Comparison of ENCODE assay signal across 20 cellular contexts in genomic region chr17:74133726-74134125, GRCh38.
A peak's percentile ranks its signal among the peaks of the same experiment; 100 is the strongest.
DNase-seq lines count a peak whose midpoint lies in the region; ATAC-seq and TF ChIP-seq lines count a peak whose summit lies in the region.
"Had no signal": no experiment of that assay in that cellular context is flagged by ENCODE, and none has a peak within 500 bp of the region (broad histone marks: within the 10 kb centered on the region; RNA-seq: fewer than 3 reads in every experiment).

No MANE protein-coding gene starts in this region.

- no peaks in the 10 kb centered on the region for H3K9me3 Mint-ChIP-seq in natural killer cell treated with Interleukin-12 subunit alpha and Interleukin-12 subunit beta and Interleukin-15 and Interleukin-18, amount 100 ng/mL, for 72 hours
- H3K9me3 Mint-ChIP-seq in natural killer cell (no peaks in the 10 kb centered on the region), neural crest cell (peaks cover 3% of the 10 kb centered on the region)

- H3K27me3 ChIP-seq in upper lobe of right lung, result peaks cover 16% of the 10 kb centered on the region

- H3K36me3 Mint-ChIP-seq in natural killer cell treated with Interleukin-12 subunit alpha and Interleukin-12 subunit beta and Interleukin-15 and Interleukin-18, amount 100 ng/mL, for 72 hours, result no peaks in the 10 kb centered on the region
- no peaks in the 10 kb centered on the region for H3K36me3 Mint-ChIP-seq in natural killer cell
- peaks cover 7% of the 10 kb centered on the region for H3K36me3 Mint-ChIP-seq in neural crest cell (ENCODE audit: low read depth)

- DNase-seq in natural killer cell treated with Interleukin-12 subunit alpha and Interleukin-12 subunit beta and Interleukin-15 and Interleukin-18, amount 100 ng/mL, for 72 hours (ENCODE audit: low spot score), result peak; percentile 32
- DNase-seq in natural killer cell (no peak), iPS-NIHi11 (ENCODE audit: low spot score) (peak; percentile 7), neural crest cell (ENCODE audit: low read depth, low spot score) (no peak), upper lobe of right lung (peak; percentile 29)
- no peak for DNase-seq in activated naive CD4-positive, alpha-beta T cell (lab: John Stamatoyannopoulos, UW)
- DNase-seq: 8988T, Calu3, DMS79 treated with DMSO at 0.1 percent for 48 hours, KG1, MG63, NCI-H1105 treated with DMSO at 0.1 percent for 48 hours, NCI-H2029, NCI-H446, NCI-H524 treated with DMSO at 0.1 percent for 48 hours, NCI-H774, Right ventricle myocardium superior had no signal

- H3K36me3 ChIP-seq in upper lobe of right lung, result no peaks in the 10 kb centered on the region
- H3K36me3 ChIP-seq: MG63, SJSA1 had no signal

- H3K4me3 ChIP-seq in upper lobe of right lung, result no peak overlapping the region
- H3K4me3 ChIP-seq: MG63, SJSA1 had no signal

- no peaks in the 10 kb centered on the region for H3K4me1 ChIP-seq in upper lobe of right lung
- H3K4me1 ChIP-seq: SJSA1 had no signal

- H3K27ac ChIP-seq in upper lobe of right lung, result no peak overlapping the region
- H3K27ac ChIP-seq: SJSA1 had no signal

- no peak overlapping the region for H3K27ac Mint-ChIP-seq in natural killer cell treated with Interleukin-12 subunit alpha and Interleukin-12 subunit beta and Interleukin-15 and Interleukin-18, amount 100 ng/mL, for 72 hours
- no peak overlapping the region for H3K27ac Mint-ChIP-seq in natural killer cell
- peak overlapping the region; percentile 93 for H3K27ac Mint-ChIP-seq in neural crest cell (ENCODE audit: unreplicated experiment)

- peaks cover 29 to 43% of the 10 kb centered on the region in 2 donors for H3K27me3 Mint-ChIP-seq in natural killer cell treated with Interleukin-12 subunit alpha and Interleukin-12 subunit beta and Interleukin-15 and Interleukin-18, amount 100 ng/mL, for 72 hours
- H3K27me3 Mint-ChIP-seq in natural killer cell (ENCODE audit: low read depth in 2 of 2), result peaks cover 24 to 30% of the 10 kb centered on the region in 2 donors
- peaks cover 17% of the 10 kb centered on the region for H3K27me3 Mint-ChIP-seq in neural crest cell (ENCODE audit: low read depth)

- no peaks in the 10 kb centered on the region for H3K9me3 ChIP-seq in upper lobe of right lung
- H3K9me3 ChIP-seq: MG63 had no signal

- no peak for TF ChIP-seq CTCF in natural killer cell (IDR thresholded peaks at IDR 0.05)
- no peak for TF ChIP-seq CTCF in neural crest cell (conservative IDR thresholded peaks at IDR 0.05)
- no peak for TF ChIP-seq CTCF in upper lobe of right lung (IDR thresholded peaks at IDR 0.05)

- H3K4me3 Mint-ChIP-seq in natural killer cell treated with Interleukin-12 subunit alpha and Interleukin-12 subunit beta and Interleukin-15 and Interleukin-18, amount 100 ng/mL, for 72 hours, result no peak overlapping the region
- H3K4me3 Mint-ChIP-seq in natural killer cell (no peak overlapping the region), neural crest cell (no peak overlapping the region)

- intact Hi-C loops in natural killer cell (cut with micrococcal nuclease), result no loop called here
- intact Hi-C loops in upper lobe of right lung (cut with DNase I), result no loop called here

- ATAC-seq in natural killer cell treated with Interleukin-12 subunit alpha and Interleukin-12 subunit beta and Interleukin-15 and Interleukin-18, amount 100 ng/mL, for 72 hours, result no peak
- no peak for ATAC-seq in natural killer cell
- ATAC-seq in upper lobe of right lung, result no peak
- no peak for ATAC-seq in GM21515 (IDR thresholded peaks at IDR 0.05; ENCODE audit: unreplicated experiment)
- ATAC-seq in GM19035 (IDR thresholded peaks at IDR 0.05; ENCODE audit: unreplicated experiment), result no peak

- no peaks in the 10 kb centered on the region for H3K4me1 Mint-ChIP-seq in natural killer cell treated with Interleukin-12 subunit alpha and Interleukin-12 subunit beta and Interleukin-15 and Interleukin-18, amount 100 ng/mL, for 72 hours (ENCODE audit: low read depth in 2 of 2)
- H3K4me1 Mint-ChIP-seq in natural killer cell, result no peaks in the 10 kb centered on the region
- H3K4me1 Mint-ChIP-seq in neural crest cell, result peaks cover 28% of the 10 kb centered on the region

Comparison
In these comparisons a context has a peak if more than half of its experiments do, and no peak if none do; other contexts are left out.
1. DNase-seq: peak in natural killer cell treated with Interleukin-12 subunit alpha and Interleukin-12 subunit beta and Interleukin-15 and Interleukin-18, amount 100 ng/mL, for 72 hours (single experiment), iPS-NIHi11 (single experiment) and upper lobe of right lung (single experiment); none in natural killer cell (single experiment), neural crest cell (single experiment) and activated naive CD4-positive, alpha-beta T cell (0 of 4).